In genomic region chr2:84881581-84882414, GRCh38 we compare ENCODE assay signal across 8 cellular contexts. TPM values are rescaled to one million over a fixed set of nuclear protein-coding genes. Genes with fewer than 3 reads are reported as not detected.
DNase-seq lines count a peak whose midpoint lies in the region; ATAC-seq and TF ChIP-seq lines count a peak whose summit lies in the region.

No MANE protein-coding gene starts in this region.

- peak overlapping the region; percentile 55 to 63 for H3K9ac ChIP-seq in duodenal mucosa (ENCODE audit: low read depth in 1 of 2, low read length in 2 of 2)

- H3K4me3 ChIP-seq in duodenal mucosa (ENCODE audit: low read depth in 1 of 2, low read length in 2 of 2) = peak overlapping the region; percentile 77 to 84
- peak overlapping the region; percentile 64 for H3K4me3 ChIP-seq in lower lobe of right lung

- H3K9me3 ChIP-seq in duodenal mucosa (ENCODE audit: control insufficient read depth in 1 of 2, low read length in 2 of 2) (no peaks in the 10 kb centered on the region), lower lobe of right lung (no peaks in the 10 kb centered on the region)

- ATAC-seq in GM18873 (IDR thresholded peaks at IDR 0.05; ENCODE audit: low FRiP score, unreplicated experiment) (peak; percentile 68), HG03175 (IDR thresholded peaks at IDR 0.05; ENCODE audit: unreplicated experiment) (peak; percentile 70), lower lobe of right lung (peak; percentile 81 to 87)

- H3K27ac ChIP-seq in duodenal mucosa (ENCODE audit: low read depth, low read length) = no peak overlapping the region
- no peak overlapping the region for H3K27ac ChIP-seq in lower lobe of right lung

- peak; percentile 76 for TF ChIP-seq CTCF in lower lobe of right lung (IDR thresholded peaks at IDR 0.05)

- H3K4me1 ChIP-seq in duodenal mucosa (ENCODE audit: control insufficient read depth in 1 of 2, insufficient read depth in 2 of 2, low read length in 2 of 2) = peaks cover 14 to 15% of the 10 kb centered on the region in 2 donors
- peaks cover 29% of the 10 kb centered on the region for H3K4me1 ChIP-seq in lower lobe of right lung

- peaks cover 3 to 5% of the 10 kb centered on the region in 2 donors for H3K27me3 ChIP-seq in duodenal mucosa (ENCODE audit: control insufficient read depth in 1 of 2, insufficient read depth in 2 of 2, low read length in 2 of 2)
- peaks cover 18% of the 10 kb centered on the region for H3K27me3 ChIP-seq in lower lobe of right lung (ENCODE audit: low read depth)

- H3K36me3 ChIP-seq in duodenal mucosa (ENCODE audit: control insufficient read depth in 1 of 2, insufficient read depth in 2 of 2, low read length in 2 of 2) = no peaks in the 10 kb centered on the region
- no peaks in the 10 kb centered on the region for H3K36me3 ChIP-seq in lower lobe of right lung

- intact Hi-C loops in lower lobe of right lung (cut with DNase I) = no loop called here

- DNase-seq in AG20443 (ENCODE audit: low spot score) (peak; percentile 87), NCI-H460 (ENCODE audit: extremely low read depth, low read depth) (peak; percentile 82), lower lobe of right lung (peak; percentile 85)
- peak; percentile 84 to 88 for DNase-seq in activated CD4-positive, alpha-beta T cell treated with anti-CD3 and anti-CD28 coated beads, Interleukin-2, amount 50 U/mL, for 4 hours
- peak; percentile 71 to 73 (median 73) for DNase-seq in stimulated activated CD4-positive, alpha-beta T cell treated with anti-CD3 and anti-CD28 coated beads, TNF-alpha, amount 100 ng/mL, for 1 hour (ENCODE audit: low read depth in 3 of 3, low spot score in 1 of 3)

RNA-seq across cellular contexts. Expression of gene TRABD2A, which starts 0.9 kb away (rescaled TPM):
- 2.2 and 2.6 TPM in 2 replicates for total RNA-seq in NCI-H460 (2014; rRNA removed; shearing (Covaris generic))
- 2.5 TPM in 1 of 2 replicates, not detected in the other for polyA plus RNA-seq in NCI-H460 (2014; cell fraction: nucleus; rRNA removed)
- 5.4 TPM for total RNA-seq in lower lobe of right lung

RNA-seq across cellular contexts. Expression of gene TMSB10, which starts 23.7 kb away (rescaled TPM):
- total RNA-seq in NCI-H460 (2014; rRNA removed; shearing (Covaris generic)) = 6,173 and 7,110 TPM in 2 replicates
- 4,524 and 6,283 TPM in 2 replicates for polyA plus RNA-seq in NCI-H460 (2014; cell fraction: nucleus; rRNA removed)
- total RNA-seq in lower lobe of right lung = 1,739 TPM
